20 cellular contexts compared by ENCODE assay signal in genomic region chrX:143094501-143095110, GRCh38.
A peak's percentile ranks its signal among the peaks of the same experiment; 100 is the strongest.
DNase-seq lines count a peak whose midpoint lies in the region; ATAC-seq, FAIRE-seq and TF ChIP-seq lines count a peak whose summit lies in the region.
"Had no signal": no experiment of that assay in that cellular context is flagged by ENCODE, and none has a peak within 500 bp of the region (broad histone marks: within the 10 kb centered on the region; RNA-seq: fewer than 3 reads in every experiment).

No MANE protein-coding gene starts in this region.

- intact Hi-C loops in left cardiac atrium (cut with DNase I), result no loop called here
- intact Hi-C loops in heart right ventricle (cut with DNase I), result no loop called here
- intact Hi-C loops in pancreas (cut with DNase I), result no loop called here

- H3K9me3 Mint-ChIP-seq in astrocyte (ENCODE audit: unreplicated experiment) (no peaks in the 10 kb centered on the region), chondrocyte (ENCODE audit: low read depth) (peaks cover 39% of the 10 kb centered on the region)

- H4K20me1 ChIP-seq in astrocyte (ENCODE audit: insufficient read depth, low read length), result no peaks in the 10 kb centered on the region

- H3K9me3 ChIP-seq in heart right ventricle (no peaks in the 10 kb centered on the region), astrocyte (ENCODE audit: insufficient read depth, low read depth, low read length) (no peaks in the 10 kb centered on the region), pancreas (no peaks in the 10 kb centered on the region)
- H3K9me3 ChIP-seq: BE2C, Caco-2 had no signal

- peak in 1 of 2 donors; percentile 55 for ATAC-seq in left cardiac atrium
- ATAC-seq in heart right ventricle, result no peak
- no peak for ATAC-seq in GM18517 (IDR thresholded peaks at IDR 0.05; ENCODE audit: unreplicated experiment)
- ATAC-seq in pancreas, result no peak

- H3K79me2 ChIP-seq in astrocyte (ENCODE audit: insufficient read depth, low read length), result no peaks in the 10 kb centered on the region

- H3K27me3 ChIP-seq in heart right ventricle (no peaks in the 10 kb centered on the region), astrocyte (ENCODE audit: insufficient read depth, low read length) (no peaks in the 10 kb centered on the region), pancreas (no peaks in the 10 kb centered on the region)
- H3K27me3 ChIP-seq: BE2C had no signal

- H3K27ac Mint-ChIP-seq in astrocyte (ENCODE audit: unreplicated experiment) (no peak overlapping the region), chondrocyte (ENCODE audit: unreplicated experiment) (no peak overlapping the region)
- H3K27ac Mint-ChIP-seq: CD4-positive, alpha-beta T cell had no signal

- no peak overlapping the region for H3K9ac ChIP-seq in astrocyte (ENCODE audit: low read length)
- H3K9ac ChIP-seq: GM23248 had no signal

- H3K27ac ChIP-seq in heart right ventricle, result no peak overlapping the region
- H3K27ac ChIP-seq in astrocyte (ENCODE audit: low read depth, low read length), result no peak overlapping the region
- no peak overlapping the region for H3K27ac ChIP-seq in pancreas
- H3K27ac ChIP-seq: 22Rv1, GM23248 had no signal

- H3K4me3 Mint-ChIP-seq in astrocyte (ENCODE audit: unreplicated experiment), result no peak overlapping the region
- no peak overlapping the region for H3K4me3 Mint-ChIP-seq in chondrocyte (ENCODE audit: unreplicated experiment)
- H3K4me3 Mint-ChIP-seq: CD4-positive, alpha-beta T cell had no signal

- H3K36me3 ChIP-seq in heart right ventricle (no peaks in the 10 kb centered on the region), astrocyte (ENCODE audit: insufficient read depth, low read length) (no peaks in the 10 kb centered on the region), pancreas (no peaks in the 10 kb centered on the region)
- H3K36me3 ChIP-seq: BE2C had no signal

- H3K4me1 ChIP-seq in heart right ventricle (no peaks in the 10 kb centered on the region), astrocyte (ENCODE audit: insufficient read depth, low read length) (no peaks in the 10 kb centered on the region), pancreas (no peaks in the 10 kb centered on the region)
- H3K4me1 ChIP-seq: BE2C, Caco-2 had no signal

- no peaks in the 10 kb centered on the region for H3K4me1 Mint-ChIP-seq in astrocyte (ENCODE audit: low read depth, unreplicated experiment)
- no peaks in the 10 kb centered on the region for H3K4me1 Mint-ChIP-seq in chondrocyte (ENCODE audit: low read depth)

- TF ChIP-seq CTCF in heart right ventricle (IDR thresholded peaks at IDR 0.05) (no peak), astrocyte (IDR thresholded peaks at IDR 0.05; ENCODE audit: insufficient read depth, low read depth, low read length) (no peak), chondrocyte (IDR thresholded peaks at IDR 0.05) (no peak), pancreas (IDR thresholded peaks at IDR 0.05) (no peak)

- 32 to 37% methylated on average over 7 of the region's 7 CpGs for WGBS in heart right ventricle, 2 donors
- WGBS in pancreas, 2 donors, result 54 to 55% methylated on average over 7 of the region's 7 CpGs

- no peak overlapping the region for H3K4me2 ChIP-seq in astrocyte (ENCODE audit: low read length)

- FAIRE-seq in astrocyte (lab: Jason Lieb, UNC) (peak; percentile 79), pancreas (lab: Jason Lieb, UNC) (no peak)
- FAIRE-seq: D721Med, G401.6, GM12891, H54 had no signal

- DNase-seq in left cardiac atrium (peak; percentile 22), heart right ventricle (no peak), astrocyte (ENCODE audit: low read depth) (no peak), kidney tubule cell (ENCODE audit: low spot score) (peak; percentile 11), NCI-H2029 treated with DMSO at 0.1 percent for 48 hours (lab: John Stamatoyannopoulos, UW) (no peak), chondrocyte (ENCODE audit: low spot score) (no peak), pancreas (no peak)
- DNase-seq: BE2C; C1 segment of cervical spinal cord; Caco-2; CD4-positive, alpha-beta T cell; GM23248; HCEC 1CT; IMR-90 had no signal

- H3K36me3 Mint-ChIP-seq in astrocyte (ENCODE audit: low read depth, unreplicated experiment) (no peaks in the 10 kb centered on the region), chondrocyte (ENCODE audit: low read depth) (no peaks in the 10 kb centered on the region)

- H2AFZ ChIP-seq in astrocyte (ENCODE audit: low read depth, low read length), result no peak overlapping the region
- H2AFZ ChIP-seq: GM23248 had no signal

- H3K27me3 Mint-ChIP-seq in astrocyte (ENCODE audit: low read depth, unreplicated experiment) (no peaks in the 10 kb centered on the region), chondrocyte (ENCODE audit: low read depth) (no peaks in the 10 kb centered on the region)
- H3K27me3 Mint-ChIP-seq: CD4-positive, alpha-beta T cell had no signal

- no peak overlapping the region for H3K4me3 ChIP-seq in heart right ventricle
- H3K4me3 ChIP-seq in astrocyte (ENCODE audit: insufficient read depth, low read depth, low read length), result no peak overlapping the region
- no peak overlapping the region for H3K4me3 ChIP-seq in pancreas
- H3K4me3 ChIP-seq: GM23248 had no signal

Comparison
In these comparisons a context has a peak if more than half of its experiments do, and no peak if none do; other contexts are left out.
1. DNase-seq: peak in left cardiac atrium (single experiment) and kidney tubule cell (single experiment); none in heart right ventricle (0 of 2), astrocyte (single experiment), NCI-H2029 treated with DMSO at 0.1 percent for 48 hours (single experiment), chondrocyte (single experiment) and pancreas (0 of 6).